Comparison of ENCODE assay signal across 2 cellular contexts in genomic region chr15:71755092-71755491, GRCh38.
TF ChIP-seq lines count a peak whose summit lies in the region.

No MANE protein-coding gene starts in this region.

TF ChIP-seq in liver, 16 proteins besides CTCF, POLR2A, EP300 and RAD21:
- TF ChIP-seq YY1 (IDR thresholded peaks at IDR 0.05) (no peak), JUND (IDR thresholded peaks at IDR 0.05) (no peak), HNF4A (conservative IDR thresholded peaks at IDR 0.05) (no peak), RXRA (IDR thresholded peaks at IDR 0.05) (peak in 1 of 2 donors; percentile 15), NR2F2 (IDR thresholded peaks at IDR 0.05) (no peak), SP1 (IDR thresholded peaks at IDR 0.05) (peak; percentile 30), ZBTB33 (IDR thresholded peaks at IDR 0.05) (no peak), REST (IDR thresholded peaks at IDR 0.05) (no peak)

TF ChIP-seq in HepG2, 621 proteins besides CTCF, POLR2A, EP300 and RAD21:
- TF ChIP-seq ZFP90 (CRISPR knock-in tag; IDR thresholded peaks at IDR 0.05; ENCODE audit: borderline replicate concordance), result no peak
- TF ChIP-seq FOXA3 (CRISPR knock-in tag; IDR thresholded peaks at IDR 0.05), result no peak
- TF ChIP-seq RORA (CRISPR knock-in tag; IDR thresholded peaks at IDR 0.05), result no peak
- TF ChIP-seq CCAR2 (optimal IDR thresholded peaks at IDR 0.05; ENCODE audit: low read depth, low read length), result no peak
- TF ChIP-seq ZNF383 (CRISPR knock-in tag; IDR thresholded peaks at IDR 0.05; ENCODE audit: borderline replicate concordance), result no peak
- no peak for TF ChIP-seq ZNF775 (CRISPR knock-in tag; IDR thresholded peaks at IDR 0.05; ENCODE audit: borderline replicate concordance)
- TF ChIP-seq PAX8 (CRISPR knock-in tag; IDR thresholded peaks at IDR 0.05; ENCODE audit: borderline replicate concordance), result no peak
- TF ChIP-seq ZNF18 (CRISPR knock-in tag; IDR thresholded peaks at IDR 0.05; ENCODE audit: insufficient replicate concordance), result no peak
- no peak for TF ChIP-seq HNRNPH1 (optimal IDR thresholded peaks at IDR 0.05; ENCODE audit: low read depth, low read length)
- no peak for TF ChIP-seq RBFOX2 (IDR thresholded peaks at IDR 0.05; ENCODE audit: low read depth, low read length)
- TF ChIP-seq ZNF737 (CRISPR knock-in tag; IDR thresholded peaks at IDR 0.05; ENCODE audit: borderline replicate concordance), result no peak
- no peak for TF ChIP-seq ZFY (CRISPR knock-in tag; IDR thresholded peaks at IDR 0.05)
- TF ChIP-seq MXD3 (CRISPR knock-in tag; IDR thresholded peaks at IDR 0.05), result no peak
TF ChIP-seq in HepG2: peak in this region for 0.
